22 cellular contexts compared by ENCODE assay signal in the genomic region with DNA sequence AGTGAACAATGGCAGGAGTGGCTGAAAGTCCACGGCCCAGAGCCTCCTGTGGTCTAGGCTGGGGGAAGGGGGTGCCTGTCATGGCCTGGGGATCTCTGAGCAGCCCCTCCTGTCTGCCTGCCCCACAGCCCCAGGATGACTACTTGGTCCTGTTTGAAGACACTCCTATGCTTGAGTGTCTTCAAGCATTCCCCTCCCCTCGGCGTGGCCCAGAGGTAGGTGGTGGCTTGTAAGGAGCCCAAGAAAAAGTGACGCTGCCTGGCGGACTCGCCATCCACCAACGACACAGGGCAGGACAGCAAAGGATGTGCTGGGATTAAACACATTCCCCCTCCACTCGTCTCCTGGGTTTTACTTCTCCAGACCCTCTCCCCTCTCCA. TPM values are rescaled to one million over a fixed set of nuclear protein-coding genes. Genes with fewer than 3 reads are reported as not detected.
A peak's percentile ranks its signal among the peaks of the same experiment; 100 is the strongest.
DNase-seq lines count a peak whose midpoint lies in the region; ATAC-seq and TF ChIP-seq lines count a peak whose summit lies in the region.
"Had no signal": no experiment of that assay in that cellular context is flagged by ENCODE, and none has a peak within 500 bp of the region (broad histone marks: within the 10 kb centered on the region; RNA-seq: fewer than 3 reads in every experiment).

No MANE protein-coding gene starts in this region.

- H3K9me3 ChIP-seq in BLaER1 = no peaks in the 10 kb centered on the region
- no peaks in the 10 kb centered on the region for H3K9me3 ChIP-seq in neutrophil
- H3K9me3 ChIP-seq in SJCRH30 (replicated peaks) = no peaks in the 10 kb centered on the region
- H3K9me3 ChIP-seq: Caco-2 had no signal

- H3K27me3 ChIP-seq in BLaER1 (no peaks in the 10 kb centered on the region), neutrophil (no peaks in the 10 kb centered on the region), SJCRH30 (no peaks in the 10 kb centered on the region)

- no peaks in the 10 kb centered on the region for H3K4me1 Mint-ChIP-seq in chondrocyte (ENCODE audit: low read depth)

- no peak overlapping the region for H3K9ac ChIP-seq in BLaER1

- H3K36me3 ChIP-seq in BLaER1 (peaks cover 27% of the 10 kb centered on the region; the same call in 1 of the 2 replicates), neutrophil (peaks cover 56% of the 10 kb centered on the region), SJCRH30 (no peaks in the 10 kb centered on the region)

- H3K4me1 ChIP-seq in BLaER1 (peaks cover 18% of the 10 kb centered on the region), neutrophil (ENCODE audit: control insufficient read depth in 1 of 2, insufficient read depth in 1 of 2, low read depth in 1 of 2, low read length in 1 of 2) (peaks cover 17 to 31% of the 10 kb centered on the region in 2 experiments), SJCRH30 (no peaks in the 10 kb centered on the region)
- H3K4me1 ChIP-seq: Caco-2 had no signal

- H3K36me3 Mint-ChIP-seq in chondrocyte (ENCODE audit: low read depth) = no peaks in the 10 kb centered on the region

- DNase-seq in chondrocyte (ENCODE audit: low spot score) = peak; percentile 58
- DNase-seq in SK-N-DZ (ENCODE audit: low spot score) = no peak
- no peak for DNase-seq in SJCRH30
- DNase-seq: AML-193; Caco-2; CD4-positive, CD25-positive, alpha-beta regulatory T cell; DMS153; GDM1; H9; NCI-H1048; NCI-H1436; NCI-H1930; NCI-H345; NCI-H526 had no signal

- H3K27ac ChIP-seq in BLaER1 (peak overlapping the region; percentile 26; the same call in 1 of the 2 replicates), neutrophil (peak overlapping the region; percentile 57), SJCRH30 (no peak overlapping the region)
- H3K27ac ChIP-seq: 22Rv1 had no signal

- ATAC-seq in HG03175 (IDR thresholded peaks at IDR 0.05; ENCODE audit: unreplicated experiment) = no peak
- ATAC-seq: Panc1 had no signal

- TF ChIP-seq CTCF in chondrocyte (IDR thresholded peaks at IDR 0.05) (no peak), neutrophil (IDR thresholded peaks at IDR 0.05) (no peak)

- H3K4me2 ChIP-seq in BLaER1 = peak overlapping the region; percentile 23

- no peak overlapping the region for H3K27ac Mint-ChIP-seq in chondrocyte (ENCODE audit: unreplicated experiment)

- no peaks in the 10 kb centered on the region for H3K27me3 Mint-ChIP-seq in chondrocyte (ENCODE audit: low read depth)
- H3K27me3 Mint-ChIP-seq: CD4-positive, CD25-positive, alpha-beta regulatory T cell had no signal

- no peak overlapping the region for H3K4me3 Mint-ChIP-seq in chondrocyte (ENCODE audit: unreplicated experiment)
- H3K4me3 Mint-ChIP-seq: CD4-positive, CD25-positive, alpha-beta regulatory T cell; H9 had no signal

- peaks cover under 1% of the 10 kb centered on the region; the same call in 1 of the 2 replicates for H4K20me1 ChIP-seq in BLaER1

- no peak overlapping the region for H3K4me3 ChIP-seq in BLaER1
- H3K4me3 ChIP-seq in neutrophil (ENCODE audit: low read depth in 1 of 2, low read length in 1 of 2) = no peak overlapping the region
- no peak overlapping the region for H3K4me3 ChIP-seq in SJCRH30

- no peaks in the 10 kb centered on the region for H3K9me3 Mint-ChIP-seq in chondrocyte (ENCODE audit: low read depth)
- H3K9me3 Mint-ChIP-seq: CD4-positive, CD25-positive, alpha-beta regulatory T cell; H9 had no signal

RNA-seq across cellular contexts. Expression of gene SULT1A1, which starts 5.7 kb away (rescaled TPM):
- total RNA-seq in chondrocyte = 1.1 to 4.9 TPM (median 2.2 TPM) in 3 replicates
- 11.5 and 15.4 TPM in 2 replicates for polyA plus RNA-seq in SK-N-DZ (2014; cell fraction: cytosol; rRNA removed)
- polyA plus RNA-seq in SK-N-DZ (2014; cell fraction: nucleus; rRNA removed) = 6.0 TPM in 2 replicates
- total RNA-seq in SJCRH30 (2014; rRNA removed; shearing (Covaris generic)) = 1.4 and 1.8 TPM in 2 replicates

RNA-seq across cellular contexts. Expression of gene SULT1A2, which starts 7.3 kb away (rescaled TPM):
- total RNA-seq in chondrocyte = not detected in 3 replicates
- 0.66 and 0.98 TPM in 2 replicates for polyA plus RNA-seq in SK-N-DZ (2014; cell fraction: cytosol; rRNA removed)
- 0.61 and 4.4 TPM in 2 replicates for polyA plus RNA-seq in SK-N-DZ (2014; cell fraction: nucleus; rRNA removed)
- not detected in 2 replicates for total RNA-seq in SJCRH30 (2014; rRNA removed; shearing (Covaris generic))
- total RNA-seq: Daoy, SK-MEL-5 had no signal
- polyA plus RNA-seq: CD4-positive, CD25-positive, alpha-beta regulatory T cell had no signal

RNA-seq across cellular contexts. Expression of gene NPIPB8, which starts 33.7 kb away (rescaled TPM):
- total RNA-seq in chondrocyte = 0.49 to 1.4 TPM in 2 of 3 replicates, not detected in the other
- polyA plus RNA-seq in SK-N-DZ (2014; cell fraction: cytosol; rRNA removed) = not detected in 2 replicates
- polyA plus RNA-seq in SK-N-DZ (2014; cell fraction: nucleus; rRNA removed) = not detected in 2 replicates
- not detected in 2 replicates for total RNA-seq in SJCRH30 (2014; rRNA removed; shearing (Covaris generic))
- total RNA-seq: Daoy, H9, MCF 10A, SK-MEL-5 had no signal
- polyA plus RNA-seq: CD4-positive, CD25-positive, alpha-beta regulatory T cell had no signal

RNA-seq across cellular contexts. Expression of gene SGF29, which starts 50.5 kb away (rescaled TPM):
- 14.6 to 18.4 TPM (median 17.1 TPM) in 3 replicates for total RNA-seq in chondrocyte
- 26.5 and 27.3 TPM in 2 replicates for polyA plus RNA-seq in SK-N-DZ (2014; cell fraction: cytosol; rRNA removed)
- 39.8 and 47.2 TPM in 2 replicates for polyA plus RNA-seq in SK-N-DZ (2014; cell fraction: nucleus; rRNA removed)
- total RNA-seq in SJCRH30 (2014; rRNA removed; shearing (Covaris generic)) = 13.1 and 14.4 TPM in 2 replicates
